Comparison of ENCODE assay signal across 9 cellular contexts in the genomic region with DNA sequence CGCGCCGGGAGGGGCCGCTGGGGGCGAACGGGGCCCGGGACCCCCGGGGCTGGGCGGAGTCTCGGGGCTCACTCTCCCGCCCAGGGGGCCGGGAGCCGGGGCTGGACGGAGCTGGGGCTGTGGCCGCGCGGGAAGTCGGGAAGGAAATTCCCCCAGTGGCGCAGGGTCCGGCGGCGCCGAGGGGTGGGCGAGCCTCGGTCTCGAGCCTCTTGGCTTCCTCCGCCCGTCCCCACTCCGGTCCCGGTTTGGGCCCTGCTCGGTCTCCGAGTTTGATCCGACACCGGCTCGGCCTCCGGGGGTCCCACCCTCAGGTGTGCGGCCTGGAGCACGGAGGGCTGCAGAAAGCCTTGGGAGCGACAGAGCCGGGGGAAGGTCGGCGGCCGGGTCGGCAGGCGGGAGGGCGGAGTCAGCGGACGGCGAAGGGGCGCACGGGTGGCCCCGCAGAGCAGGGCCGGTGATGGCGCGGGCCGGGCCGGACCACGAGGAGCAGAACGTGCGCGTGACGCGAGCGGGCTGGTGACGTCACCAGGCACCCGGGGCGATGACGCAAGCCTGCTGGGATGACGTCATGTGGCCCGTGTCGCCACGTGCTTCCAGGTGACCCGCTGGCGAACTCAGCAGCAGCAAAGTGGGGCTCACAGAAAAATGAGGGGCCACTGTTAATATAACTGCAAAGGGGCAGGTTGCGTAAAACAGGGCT. TPM values are rescaled to one million over a fixed set of nuclear protein-coding genes. Genes with fewer than 3 reads are reported as not detected.
DNase-seq lines count a peak whose midpoint lies in the region; ATAC-seq and TF ChIP-seq lines count a peak whose summit lies in the region.
"Had no signal": no experiment of that assay in that cellular context is flagged by ENCODE, and none has a peak within 500 bp of the region (broad histone marks: within the 10 kb centered on the region; RNA-seq: fewer than 3 reads in every experiment).

No MANE protein-coding gene starts in this region.

- peaks cover 8% of the 10 kb centered on the region for H3K4me1 ChIP-seq in psoas muscle
- no peaks in the 10 kb centered on the region for H3K4me1 ChIP-seq in MM.1S (ENCODE audit: low read length)

- TF ChIP-seq CTCF in psoas muscle (IDR thresholded peaks at IDR 0.05) (no peak), MM.1S (IDR thresholded peaks at IDR 0.05; ENCODE audit: low read length) (no peak)

- peaks cover 0 to 10% (median 0%) of the 10 kb centered on the region in 3 donors for H3K27me3 ChIP-seq in psoas muscle (ENCODE audit: insufficient read depth in 3 of 3, low read length in 2 of 3)
- H3K27me3 ChIP-seq in MM.1S (replicated peaks; ENCODE audit: insufficient read depth, low read length), result peaks cover 81% of the 10 kb centered on the region

- no peaks in the 10 kb centered on the region for H3K79me2 ChIP-seq in MM.1S (ENCODE audit: low read length)

- DNase-seq in DMS 273 (lab: John Stamatoyannopoulos, UW; ENCODE audit: unreplicated experiment), result peak; percentile 94
- peak; percentile 72 for DNase-seq in amniotic epithelial cell (ENCODE audit: low read depth)
- peak; percentile 87 for DNase-seq in left cardiac atrium
- DNase-seq in psoas muscle, result peak; percentile 74 to 85
- no peak for DNase-seq in NCI-H1092 treated with DMSO at 0.1 percent for 48 hours (lab: John Stamatoyannopoulos, UW)
- no peak for DNase-seq in MM.1S

- ATAC-seq in HG03108 (IDR thresholded peaks at IDR 0.05; ENCODE audit: unreplicated experiment) (peak; percentile 8), SK-N-SH treated with all-trans-retinoic acid at 6 μM for 48 hours (peak; percentile 13), left cardiac atrium (peak; percentile 63 to 67), psoas muscle (peak; percentile 55 to 67 (median 60))

- H2AFZ ChIP-seq in MM.1S (ENCODE audit: low read length), result no peak overlapping the region

- intact Hi-C loops in left cardiac atrium (cut with DNase I), result no loop called here
- intact Hi-C loops in psoas muscle (cut with DNase I), result no loop called here

- no peaks in the 10 kb centered on the region for H3F3A ChIP-seq in MM.1S (ENCODE audit: insufficient read depth, low read length)

- H3K36me3 ChIP-seq in psoas muscle (ENCODE audit: insufficient read depth in 1 of 2, low read depth in 1 of 2) (no peaks in the 10 kb centered on the region), MM.1S (replicated peaks; ENCODE audit: insufficient read depth, low read length) (no peaks in the 10 kb centered on the region)

- no peak overlapping the region for H3K9ac ChIP-seq in MM.1S (ENCODE audit: low read length)

- H4K20me1 ChIP-seq in MM.1S (ENCODE audit: insufficient read depth, low read length), result no peaks in the 10 kb centered on the region

- H3K9me3 ChIP-seq in psoas muscle (no peaks in the 10 kb centered on the region), MM.1S (replicated peaks; ENCODE audit: insufficient read depth, low read length) (no peaks in the 10 kb centered on the region)

- H3K27ac ChIP-seq in psoas muscle, result peak overlapping the region; percentile 92
- H3K27ac ChIP-seq in MM.1S (ENCODE audit: low read length), result no peak overlapping the region

- no peak overlapping the region for H3K4me2 ChIP-seq in MM.1S (ENCODE audit: low read depth, low read length)

- H3K9me2 ChIP-seq in MM.1S (replicated peaks; ENCODE audit: insufficient read depth, low read length), result no peaks in the 10 kb centered on the region

- peak overlapping the region; percentile 81 for H3K4me3 ChIP-seq in psoas muscle
- H3K4me3 ChIP-seq in MM.1S (ENCODE audit: low read length), result no peak overlapping the region

- WGBS in psoas muscle, 3 donors, result 1% methylated on average over 42 to 75 of the region's 75 CpGs

TF ChIP-seq in SK-N-SH treated with all-trans-retinoic acid at 6 μM for 48 hours, 23 proteins besides CTCF, POLR2A, EP300 and RAD21:
- TF ChIP-seq ZNF70 (CRISPR knock-in tag; IDR thresholded peaks at IDR 0.05), result no peak
- peak; percentile 35; the same call in 1 of the 2 replicates for TF ChIP-seq ZC3H10 (CRISPR knock-in tag; IDR thresholded peaks at IDR 0.05)
- no peak for TF ChIP-seq ZNF565 (CRISPR knock-in tag; conservative IDR thresholded peaks at IDR 0.05; ENCODE audit: low read depth)
- TF ChIP-seq PPARA (CRISPR knock-in tag; IDR thresholded peaks at IDR 0.05; ENCODE audit: borderline replicate concordance), result peak; percentile 71; the same call in 1 of the 2 replicates
- no peak for TF ChIP-seq RARB (CRISPR knock-in tag; IDR thresholded peaks at IDR 0.05)
- TF ChIP-seq, protein P1, sequence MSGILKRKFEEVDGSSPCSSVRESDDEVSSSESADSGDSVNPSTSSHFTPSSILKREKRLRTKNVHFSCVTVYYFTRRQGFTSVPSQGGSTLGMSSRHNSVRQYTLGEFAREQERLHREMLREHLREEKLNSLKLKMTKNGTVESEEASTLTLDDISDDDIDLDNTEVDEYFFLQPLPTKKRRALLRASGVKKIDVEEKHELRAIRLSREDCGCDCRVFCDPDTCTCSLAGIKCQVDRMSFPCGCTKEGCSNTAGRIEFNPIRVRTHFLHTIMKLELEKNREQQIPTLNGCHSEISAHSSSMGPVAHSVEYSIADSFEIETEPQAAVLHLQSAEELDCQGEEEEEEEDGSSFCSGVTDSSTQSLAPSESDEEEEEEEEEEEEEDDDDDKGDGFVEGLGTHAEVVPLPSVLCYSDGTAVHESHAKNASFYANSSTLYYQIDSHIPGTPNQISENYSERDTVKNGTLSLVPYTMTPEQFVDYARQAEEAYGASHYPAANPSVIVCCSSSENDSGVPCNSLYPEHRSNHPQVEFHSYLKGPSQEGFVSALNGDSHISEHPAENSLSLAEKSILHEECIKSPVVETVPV (CRISPR knock-in tag; IDR thresholded peaks at IDR 0.05), result no peak

RNA-seq across cellular contexts. Expression of a gene that starts 0.6 kb away (rescaled TPM):
- total RNA-seq in left cardiac atrium (10 to 100 TPM; 42.1 to 68.3 TPM), psoas muscle (10 to 100 TPM in 3 of 4 donors, 1 to 10 TPM in 1; 7.2 to 21.8 (median 12.6) TPM)
- 10 to 100 TPM in 1 of 3 donors, 1 to 10 TPM in 2; 2.3 to 20.2 (median 5.4) TPM for polyA plus RNA-seq in psoas muscle

RNA-seq across cellular contexts. Expression of a gene that starts 12.8 kb away (rescaled TPM):
- total RNA-seq in left cardiac atrium (10 to 100 TPM; 13.4 to 42.3 TPM), psoas muscle (10 to 100 TPM in 1 of 4 donors, 1 to 10 TPM in 3; 2.9 to 12.4 (median 8.1) TPM)
- polyA plus RNA-seq in psoas muscle, result 10 to 100 TPM; 13.3 to 22.1 (median 17.1) TPM

RNA-seq across cellular contexts. Expression of a gene that starts 18.6 kb away (rescaled TPM):
- 10 to 100 TPM; 78.9 to 85.5 TPM for total RNA-seq in left cardiac atrium
- total RNA-seq in psoas muscle, result 100 to 1,000 TPM in 2 of 4 donors, 10 to 100 TPM in 2; 13.9 to 249 (median 109) TPM
- polyA plus RNA-seq in psoas muscle, result 100 to 1,000 TPM in 1 of 3 donors, 10 to 100 TPM in 2; 38.1 to 239 (median 58.5) TPM
- total RNA-seq: T-helper 2 cell treated with Interferon-gamma antibody and Interleukin-4, amounts not matched to agents 100 ng/mL and 5 ng/mL, for 36 hours had no signal

RNA-seq across cellular contexts. Expression of a gene that starts 19.4 kb away (rescaled TPM):
- total RNA-seq in left cardiac atrium (10 to 100 TPM; 14.8 to 25.7 TPM), psoas muscle (1 to 10 TPM; 3.4 to 5.4 (median 4.6) TPM)
- 1 to 10 TPM; 1.3 to 3.0 (median 1.4) TPM for polyA plus RNA-seq in psoas muscle

RNA-seq across cellular contexts. Expression of a gene that starts 34.2 kb away (rescaled TPM):
- total RNA-seq in left cardiac atrium (under 1 TPM; 0.38 to 0.50 TPM), psoas muscle (not detected)
- under 1 TPM in 1 of 3 donors, not detected in 2; 0.03 TPM for polyA plus RNA-seq in psoas muscle

Comparison
In these comparisons a context has a peak if more than half of its experiments do, and no peak if none do; other contexts are left out.
1. DNase-seq: peak in DMS 273 (single experiment), amniotic epithelial cell (single experiment), left cardiac atrium (single experiment) and psoas muscle (2 of 2); none in NCI-H1092 treated with DMSO at 0.1 percent for 48 hours (single experiment) and MM.1S (single experiment).
2. ATAC-seq: peak in every context shown above with its lines; median percentile 65 in left cardiac atrium; 60 in psoas muscle; 13 in SK-N-SH treated with all-trans-retinoic acid at 6 μM for 48 hours; 8 in HG03108.